ENCODE assay signal across 15 cellular contexts in genomic region chr17:43995150-43995471, GRCh38. TPM values are rescaled to one million over a fixed set of nuclear protein-coding genes. Genes with fewer than 3 reads are reported as not detected.
DNase-seq lines count a peak whose midpoint lies in the region; ATAC-seq, FAIRE-seq and TF ChIP-seq lines count a peak whose summit lies in the region.
"Had no signal": no experiment of that assay in that cellular context is flagged by ENCODE, and none has a peak within 500 bp of the region (broad histone marks: within the 10 kb centered on the region; RNA-seq: fewer than 3 reads in every experiment).

No MANE protein-coding gene starts in this region.

- no peaks in the 10 kb centered on the region for H3K9me2 ChIP-seq in HCT116 (ENCODE audit: insufficient read depth)

- ATAC-seq in HCT116 (no peak), GM21381 (IDR thresholded peaks at IDR 0.05; ENCODE audit: unreplicated experiment) (no peak), GM18511 (IDR thresholded peaks at IDR 0.05; ENCODE audit: unreplicated experiment) (no peak)

- H3K4me1 Mint-ChIP-seq in astrocyte (ENCODE audit: low read depth, unreplicated experiment) = peaks cover 4% of the 10 kb centered on the region

- POLR2A ChIA-PET in A673 (lab: Charles Lee; ENCODE audit: low non-redundant PET) (no interaction called here), HCT116 (lab: Charles Lee) (no interaction called here), GM10248 (lab: Yijun Ruan, JAX) (no interaction called here)

- H3K79me2 ChIP-seq in HCT116 (ENCODE audit: insufficient read depth, low read length) (no peaks in the 10 kb centered on the region), astrocyte (ENCODE audit: insufficient read depth, low read length) (no peaks in the 10 kb centered on the region), keratinocyte (ENCODE audit: control insufficient read depth, insufficient read depth, low read length) (no peaks in the 10 kb centered on the region)

- TF ChIP-seq POLR2A in HCT116 (IDR thresholded peaks at IDR 0.05; ENCODE audit: borderline replicate concordance, extremely low read depth, insufficient read depth, insufficient read length) = no peak

- FAIRE-seq in astrocyte (lab: Jason Lieb, UNC) (no peak), keratinocyte (lab: Jason Lieb, UNC) (no peak)

- H3K4me2 ChIP-seq in HCT116 (ENCODE audit: low read length) (peak overlapping the region; percentile 48), astrocyte (ENCODE audit: low read length) (peak overlapping the region; percentile 81), keratinocyte (ENCODE audit: control insufficient read depth, extremely low read depth, insufficient read depth, low read depth, low read length) (peak overlapping the region; percentile 84)

- H3K9me3 Mint-ChIP-seq in astrocyte (ENCODE audit: unreplicated experiment) = no peaks in the 10 kb centered on the region
- H3K9me3 Mint-ChIP-seq: activated T-helper 2 cell treated with anti-CD3 and anti-CD28 coated beads, Interferon-gamma antibody, Interleukin-2, Interleukin-4, amounts not matched to agents 10 μg/mL and 5 μg/mL and 100 μg/mL, durations not matched to agents 14 hours and 24 hours and 36 hours; CD4-positive, CD25-positive, alpha-beta regulatory T cell; naive thymus-derived CD8-positive, alpha-beta T cell had no signal

- no peak for DNase-seq in A673 (ENCODE audit: low spot score)
- DNase-seq in HCT116 (ENCODE audit: low read depth, low spot score) = no peak
- no peak for DNase-seq in astrocyte (ENCODE audit: low read depth)
- no peak for DNase-seq in keratinocyte (ENCODE audit: low read depth, low spot score)
- DNase-seq in GM10248 (ENCODE audit: extremely low spot score) = no peak
- no peak for DNase-seq in GM20000 (ENCODE audit: low spot score)
- DNase-seq: NCI-H510A had no signal

- H2AFZ ChIP-seq in HCT116 (ENCODE audit: low read depth, low read length, poor library complexity, severe bottlenecking) (peak overlapping the region; percentile 76), astrocyte (ENCODE audit: low read depth, low read length) (no peak overlapping the region), keratinocyte (ENCODE audit: control insufficient read depth, low read length) (no peak overlapping the region)

- TF ChIP-seq RAD21 in HCT116 (IDR thresholded peaks at IDR 0.05; ENCODE audit: low read depth) = no peak

- peaks cover 12% of the 10 kb centered on the region for H3K27me3 Mint-ChIP-seq in astrocyte (ENCODE audit: low read depth, unreplicated experiment)

- BruUV-seq in A673 (replicated peaks; lab: Mats Ljungman, UMichigan) (no TSS peak), HCT116 (replicated peaks; lab: Mats Ljungman, UMichigan) (no TSS peak)

- H3K4me1 ChIP-seq in A673 (ENCODE audit: insufficient read depth, low read length, poor library complexity, severe bottlenecking) = no peaks in the 10 kb centered on the region
- H3K4me1 ChIP-seq in HCT116 (ENCODE audit: control insufficient read depth in 1 of 2, insufficient read depth in 2 of 2, low read length in 2 of 2) = peaks cover 0 to 16% of the 10 kb centered on the region in 2 experiments; a peak in 2 of 4 replicates
- H3K4me1 ChIP-seq in astrocyte (ENCODE audit: insufficient read depth, low read length) = peaks cover 8% of the 10 kb centered on the region
- H3K4me1 ChIP-seq in keratinocyte (ENCODE audit: control insufficient read depth, extremely low read depth, insufficient read depth, low read length) = peaks cover 5% of the 10 kb centered on the region

- H3K36me3 Mint-ChIP-seq in astrocyte (ENCODE audit: low read depth, unreplicated experiment) = peaks cover 2% of the 10 kb centered on the region
- H3K36me3 Mint-ChIP-seq: CD4-positive, CD25-positive, alpha-beta regulatory T cell; naive thymus-derived CD8-positive, alpha-beta T cell had no signal

- CTCF ChIA-PET in A673 (lab: Charles Lee) = no interaction called here
- CTCF ChIA-PET in HCT116 (lab: Charles Lee) = interaction anchor here (1.4 to 4.1 kb wide), 3 partner anchors 51 to 149 kb away, joined by 5 to 21 read pairs (median 11); partner anchors contain the start of gene CD300LG
- CTCF ChIA-PET in GM10248 (lab: Yijun Ruan, JAX) = interaction anchor here (1.0 to 8.9 kb wide), 8 partner anchors 11 to 116 kb away, joined by 3 to 67 read pairs (median 7); partner anchors contain the start of gene PPY

- H3K4me3 Mint-ChIP-seq in astrocyte (ENCODE audit: unreplicated experiment) = no peak overlapping the region
- H3K4me3 Mint-ChIP-seq: CD4-positive, CD25-positive, alpha-beta regulatory T cell had no signal

- H3K9ac ChIP-seq in HCT116 (ENCODE audit: low read length) = no peak overlapping the region
- H3K9ac ChIP-seq in astrocyte (ENCODE audit: low read length) = no peak overlapping the region
- peak overlapping the region; percentile 61 for H3K9ac ChIP-seq in keratinocyte (ENCODE audit: control insufficient read depth, extremely low read depth, insufficient read depth, low read length)

- H3K27ac ChIP-seq in A673 (ENCODE audit: low read depth, low read length, poor library complexity, severe bottlenecking) (no peak overlapping the region), HCT116 (ENCODE audit: low read depth, low read length) (no peak overlapping the region), astrocyte (ENCODE audit: low read depth, low read length) (no peak overlapping the region), keratinocyte (ENCODE audit: control insufficient read depth, insufficient read depth, low read length) (no peak overlapping the region)
- H3K27ac ChIP-seq: HL-60, spleen had no signal

- no peaks in the 10 kb centered on the region for H4K20me1 ChIP-seq in HCT116 (ENCODE audit: insufficient read depth)
- no peaks in the 10 kb centered on the region for H4K20me1 ChIP-seq in astrocyte (ENCODE audit: insufficient read depth, low read length)
- H4K20me1 ChIP-seq in keratinocyte (ENCODE audit: control insufficient read depth, extremely low read depth, insufficient read depth, low read length) = no peaks in the 10 kb centered on the region

- no peak for TF ChIP-seq CTCF in A673 (conservative IDR thresholded peaks at IDR 0.05; ENCODE audit: low read depth, low read length)
- no peak; a peak in 1 of 6 replicates for TF ChIP-seq CTCF in HCT116 (IDR thresholded peaks at IDR 0.05 in 2 of 3, conservative IDR thresholded peaks at IDR 0.05 in 1 of 3; ENCODE audit: borderline replicate concordance in 1 of 3, insufficient read depth in 1 of 3, low read depth in 2 of 3, low read length in 2 of 3)
- no peak for TF ChIP-seq CTCF in astrocyte (IDR thresholded peaks at IDR 0.05; ENCODE audit: insufficient read depth, low read depth, low read length)
- no peak for TF ChIP-seq CTCF in keratinocyte (optimal IDR thresholded peaks at IDR 0.05 in 1 of 3, IDR thresholded peaks at IDR 0.05 in 1 of 3, conservative IDR thresholded peaks at IDR 0.05 in 1 of 3; ENCODE audit: extremely low read depth in 1 of 3, insufficient read depth in 2 of 3, low read length in 3 of 3)
- TF ChIP-seq CTCF in GM10248 (IDR thresholded peaks at IDR 0.05; ENCODE audit: control extremely low read depth, extremely low read depth, low read depth, missing control alignments) = no peak
- no peak for TF ChIP-seq CTCF in GM20000 (IDR thresholded peaks at IDR 0.05; ENCODE audit: extremely low read depth, missing control alignments)

- no peaks in the 10 kb centered on the region for H3K9me3 ChIP-seq in A673 (ENCODE audit: low read depth, low read length, poor library complexity, severe bottlenecking)
- H3K9me3 ChIP-seq in HCT116 (ENCODE audit: control insufficient read depth in 1 of 2, insufficient read depth in 1 of 2, low read depth in 1 of 2, low read length in 2 of 2) = no peaks in the 10 kb centered on the region
- no peaks in the 10 kb centered on the region for H3K9me3 ChIP-seq in astrocyte (ENCODE audit: insufficient read depth, low read depth, low read length)
- no peaks in the 10 kb centered on the region for H3K9me3 ChIP-seq in keratinocyte (ENCODE audit: control insufficient read depth, low read depth, low read length)
- H3K9me3 ChIP-seq: spleen had no signal

- dilution Hi-C loops in keratinocyte (cut with MboI; ENCODE audit: extremely low pct_ligation_motif_present, low sequenced_read_pairs) = no loop called here

- intact Hi-C loops in A673 (cut with micrococcal nuclease; ENCODE audit: unreplicated experiment) = loop anchor here (1.0 to 2.0 kb wide), 2 partner anchors 51 to 116 kb away; no protein-coding TSS in a partner anchor
- intact Hi-C loops in HCT116 (cut with micrococcal nuclease) = loop anchor here (1.0 kb wide), 2 partner anchors 51 to 117 kb away; no protein-coding TSS in a partner anchor

- RAD21 ChIA-PET in HCT116 (lab: Charles Lee; ENCODE audit: low non-redundant PET in 1 of 2, low total read pairs in 2 of 2, uncharacterized antibody in 2 of 2, unreplicated experiment in 2 of 2) = no interaction called here

- H3K36me3 ChIP-seq in A673 (ENCODE audit: insufficient read depth, low read length, poor library complexity, severe bottlenecking) = no peaks in the 10 kb centered on the region
- no peaks in the 10 kb centered on the region for H3K36me3 ChIP-seq in HCT116 (ENCODE audit: control insufficient read depth in 1 of 2, insufficient read depth in 2 of 2, low read length in 2 of 2)
- no peaks in the 10 kb centered on the region for H3K36me3 ChIP-seq in astrocyte (ENCODE audit: insufficient read depth, low read length)
- H3K36me3 ChIP-seq in keratinocyte (ENCODE audit: control insufficient read depth in 2 of 2, extremely low read depth in 1 of 2, insufficient read depth in 2 of 2, low read length in 2 of 2) = no peaks in the 10 kb centered on the region
- H3K36me3 ChIP-seq: spleen had no signal

- H3K9me1 ChIP-seq in keratinocyte (ENCODE audit: control insufficient read depth, extremely low read depth, insufficient read depth, low read length) = no peaks in the 10 kb centered on the region

- H3K27me3 ChIP-seq in A673 (replicated peaks; ENCODE audit: insufficient read depth, low read depth, low read length, poor library complexity) (no peaks in the 10 kb centered on the region), HCT116 (ENCODE audit: insufficient read depth, low read length) (no peaks in the 10 kb centered on the region), astrocyte (ENCODE audit: insufficient read depth, low read length) (peaks cover 9% of the 10 kb centered on the region), keratinocyte (ENCODE audit: control insufficient read depth, extremely low read depth, insufficient read depth, low read length) (peaks cover 7% of the 10 kb centered on the region)

- H3K4me3 ChIP-seq in A673 (ENCODE audit: low read depth, low read length, poor library complexity, severe bottlenecking) (peak overlapping the region; percentile 37), HCT116 (replicated peaks in 1 of 2; ENCODE audit: low read depth in 1 of 2, low read length in 2 of 2) (no peak overlapping the region), astrocyte (ENCODE audit: insufficient read depth, low read depth, low read length) (no peak overlapping the region), keratinocyte (ENCODE audit: control insufficient read depth in 2 of 3, extremely low read depth in 1 of 3, insufficient read depth in 2 of 3, low read depth in 1 of 3, low read length in 3 of 3) (peak overlapping the region in 2 of 3 experiments; percentile 53 to 58)

- H3K27ac Mint-ChIP-seq in astrocyte (ENCODE audit: unreplicated experiment) = no peak overlapping the region
- H3K27ac Mint-ChIP-seq: activated T-helper 2 cell treated with anti-CD3 and anti-CD28 coated beads, Interferon-gamma antibody, Interleukin-2, Interleukin-4, amounts not matched to agents 10 μg/mL and 5 μg/mL and 100 μg/mL, durations not matched to agents 14 hours and 24 hours and 36 hours; CD4-positive, CD25-positive, alpha-beta regulatory T cell had no signal

RNA-seq across cellular contexts. Expression of gene NAGS, which starts 9.3 kb away (rescaled TPM):
- total RNA-seq in A673 (2021) (0.24 and 0.50 TPM in 2 replicates), HCT116 (2021; ENCODE audit: unreplicated experiment) (10.0 TPM), astrocyte (0.91 and 1.0 TPM in 2 replicates)
- polyA plus RNA-seq in HCT116 (2012) = 10.8 and 13.2 TPM in 2 replicates
- polyA plus RNA-seq in keratinocyte = 1.4 to 1.8 TPM (median 1.8 TPM) in 3 replicates
- polyA plus RNA-seq in keratinocyte (2011; ENCODE audit: low read depth) = 0.22 TPM
- polyA plus RNA-seq in keratinocyte (2011; cell fraction: cytosol; rRNA removed) = 0.73 and 0.90 TPM in 2 replicates
- 1.3 and 1.4 TPM in 2 replicates for polyA plus RNA-seq in keratinocyte (2011; cell fraction: nucleus; rRNA removed)
- polyA plus RNA-seq in keratinocyte (2012; ENCODE audit: low replicate concordance) = 1.3 and 1.8 TPM in 2 replicates
- 0.63 to 1.0 TPM (median 0.77 TPM) in 3 replicates for polyA minus RNA-seq in keratinocyte
- polyA minus RNA-seq in keratinocyte (2011; cell fraction: cytosol; rRNA and poly(A)+ RNA removed) = 0.96 TPM
- 0.78 and 1.3 TPM in 2 replicates for polyA minus RNA-seq in keratinocyte (2011; cell fraction: nucleus; rRNA and poly(A)+ RNA removed)

RNA-seq across cellular contexts. Expression of gene TMEM101, which starts 19.7 kb away (rescaled TPM):
- total RNA-seq in A673 (2021) (12.7 TPM in 2 replicates), HCT116 (2021; ENCODE audit: unreplicated experiment) (43.8 TPM), astrocyte (17.1 and 21.8 TPM in 2 replicates)
- polyA plus RNA-seq in HCT116 (2012) = 59.2 and 64.4 TPM in 2 replicates
- 20.1 to 26.4 TPM (median 25.7 TPM) in 3 replicates for polyA plus RNA-seq in keratinocyte
- polyA plus RNA-seq in keratinocyte (2011; ENCODE audit: low read depth) = 6.2 TPM
- 11.0 and 19.7 TPM in 2 replicates for polyA plus RNA-seq in keratinocyte (2011; cell fraction: cytosol; rRNA removed)
- 27.9 and 30.5 TPM in 2 replicates for polyA plus RNA-seq in keratinocyte (2011; cell fraction: nucleus; rRNA removed)
- 23.1 and 23.7 TPM in 2 replicates for polyA plus RNA-seq in keratinocyte (2012; ENCODE audit: low replicate concordance)
- polyA minus RNA-seq in keratinocyte = 20.8 to 27.7 TPM (median 23.6 TPM) in 3 replicates
- polyA minus RNA-seq in keratinocyte (2011; cell fraction: cytosol; rRNA and poly(A)+ RNA removed) = 20.5 TPM
- polyA minus RNA-seq in keratinocyte (2011; cell fraction: nucleus; rRNA and poly(A)+ RNA removed) = 16.8 and 19.4 TPM in 2 replicates

RNA-seq across cellular contexts. Expression of gene PYY, which starts 41.4 kb away (rescaled TPM):
- total RNA-seq in A673 (2021) = not detected in 2 replicates
- total RNA-seq in HCT116 (2021; ENCODE audit: unreplicated experiment) = 0.52 TPM
- polyA plus RNA-seq in HCT116 (2012) = 0.98 and 1.2 TPM in 2 replicates
- total RNA-seq in astrocyte = not detected in 2 replicates
- not detected in 3 replicates for polyA plus RNA-seq in keratinocyte
- not detected for polyA plus RNA-seq in keratinocyte (2011; ENCODE audit: low read depth)
- not detected in 2 replicates for polyA plus RNA-seq in keratinocyte (2011; cell fraction: cytosol; rRNA removed)
- not detected in 2 replicates for polyA plus RNA-seq in keratinocyte (2011; cell fraction: nucleus; rRNA removed)
- polyA plus RNA-seq in keratinocyte (2012; ENCODE audit: low replicate concordance) = not detected in 2 replicates
- not detected in 3 replicates for polyA minus RNA-seq in keratinocyte
- not detected for polyA minus RNA-seq in keratinocyte (2011; cell fraction: cytosol; rRNA and poly(A)+ RNA removed)
- polyA minus RNA-seq in keratinocyte (2011; cell fraction: nucleus; rRNA and poly(A)+ RNA removed) = not detected in 2 replicates
- total RNA-seq: CD4-positive, CD25-positive, alpha-beta regulatory T cell; naive thymus-derived CD8-positive, alpha-beta T cell; Right ventricle myocardium superior; spleen had no signal
- polyA plus RNA-seq: CD4-positive, CD25-positive, alpha-beta regulatory T cell; naive thymus-derived CD8-positive, alpha-beta T cell; spleen had no signal

RNA-seq across cellular contexts. Expression of gene PPY, which starts 52.8 kb away (rescaled TPM):
- total RNA-seq in A673 (2021) = not detected in 2 replicates
- not detected for total RNA-seq in HCT116 (2021; ENCODE audit: unreplicated experiment)
- polyA plus RNA-seq in HCT116 (2012) = not detected in 2 replicates
- not detected in 2 replicates for total RNA-seq in astrocyte
- not detected in 3 replicates for polyA plus RNA-seq in keratinocyte
- polyA plus RNA-seq in keratinocyte (2011; ENCODE audit: low read depth) = not detected
- polyA plus RNA-seq in keratinocyte (2011; cell fraction: cytosol; rRNA removed) = not detected in 2 replicates
- not detected in 2 replicates for polyA plus RNA-seq in keratinocyte (2011; cell fraction: nucleus; rRNA removed)
- not detected in 2 replicates for polyA plus RNA-seq in keratinocyte (2012; ENCODE audit: low replicate concordance)
- polyA minus RNA-seq in keratinocyte = not detected in 3 replicates
- not detected for polyA minus RNA-seq in keratinocyte (2011; cell fraction: cytosol; rRNA and poly(A)+ RNA removed)
- not detected in 2 replicates for polyA minus RNA-seq in keratinocyte (2011; cell fraction: nucleus; rRNA and poly(A)+ RNA removed)
- total RNA-seq: activated T-helper 2 cell treated with anti-CD3 and anti-CD28 coated beads, Interferon-gamma antibody, Interleukin-2, Interleukin-4, amounts not matched to agents 10 μg/mL and 5 μg/mL and 100 μg/mL, durations not matched to agents 14 hours and 24 hours and 36 hours; CD4-positive, CD25-positive, alpha-beta regulatory T cell; naive thymus-derived CD8-positive, alpha-beta T cell; Right ventricle myocardium superior; spleen had no signal
- polyA plus RNA-seq: CD4-positive, CD25-positive, alpha-beta regulatory T cell; naive thymus-derived CD8-positive, alpha-beta T cell; spleen had no signal

Comparison
In these comparisons a context has a peak if more than half of its experiments do, and no peak if none do; other contexts are left out.
1. H3K4me3 ChIP-seq: peak in A673 (single experiment) and keratinocyte (2 of 3); none in HCT116 (0 of 2) and astrocyte (single experiment).
2. Peak in every context shown above with its lines, with median percentiles within 50 percentile points of each other: H3K4me2 ChIP-seq.